Comparison of ENCODE assay signal across 1 cellular context in the genomic region with DNA sequence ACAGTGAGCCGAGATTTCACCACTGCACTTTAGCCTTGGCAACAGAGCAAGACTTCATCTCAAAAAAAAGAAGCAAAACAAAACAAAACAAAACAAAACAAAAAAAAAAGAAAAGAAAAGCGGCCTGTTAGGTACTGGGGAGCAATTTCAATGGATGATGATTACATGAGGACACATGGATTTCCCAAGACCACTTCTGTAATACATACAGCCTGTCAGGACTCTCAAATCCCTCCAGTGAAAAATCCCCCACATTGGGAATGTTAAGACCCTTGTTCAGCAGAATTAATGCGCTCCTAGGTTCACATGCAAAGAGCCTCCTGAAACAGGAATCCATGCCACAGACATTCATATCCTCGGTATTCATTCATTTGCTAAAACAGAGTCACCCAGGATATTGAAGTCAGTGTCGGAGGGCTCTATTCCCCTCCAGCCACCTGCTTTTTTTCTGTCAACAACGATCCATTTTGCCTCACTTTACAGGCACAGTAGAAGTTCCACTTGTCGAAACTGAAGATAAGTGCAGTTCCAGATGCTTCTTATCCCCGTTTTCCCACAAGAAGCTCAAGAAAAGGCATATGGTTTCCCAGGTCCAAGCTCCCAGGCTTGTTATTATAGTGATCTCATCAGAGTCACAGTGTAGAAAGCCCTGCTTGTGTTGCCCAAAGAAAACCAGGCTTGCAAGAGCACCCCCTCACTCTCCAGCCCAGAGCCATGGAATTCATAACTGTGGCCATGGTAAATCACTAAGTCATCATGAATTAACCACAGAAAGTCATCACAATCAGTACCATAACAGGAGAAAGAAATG.
TF ChIP-seq lines count a peak whose summit lies in the region.

No MANE protein-coding gene starts in this region.

TF ChIP-seq in GM23338, 12 proteins besides CTCF, POLR2A, EP300 and RAD21 (continued from another document):
- TF ChIP-seq, protein P1, sequence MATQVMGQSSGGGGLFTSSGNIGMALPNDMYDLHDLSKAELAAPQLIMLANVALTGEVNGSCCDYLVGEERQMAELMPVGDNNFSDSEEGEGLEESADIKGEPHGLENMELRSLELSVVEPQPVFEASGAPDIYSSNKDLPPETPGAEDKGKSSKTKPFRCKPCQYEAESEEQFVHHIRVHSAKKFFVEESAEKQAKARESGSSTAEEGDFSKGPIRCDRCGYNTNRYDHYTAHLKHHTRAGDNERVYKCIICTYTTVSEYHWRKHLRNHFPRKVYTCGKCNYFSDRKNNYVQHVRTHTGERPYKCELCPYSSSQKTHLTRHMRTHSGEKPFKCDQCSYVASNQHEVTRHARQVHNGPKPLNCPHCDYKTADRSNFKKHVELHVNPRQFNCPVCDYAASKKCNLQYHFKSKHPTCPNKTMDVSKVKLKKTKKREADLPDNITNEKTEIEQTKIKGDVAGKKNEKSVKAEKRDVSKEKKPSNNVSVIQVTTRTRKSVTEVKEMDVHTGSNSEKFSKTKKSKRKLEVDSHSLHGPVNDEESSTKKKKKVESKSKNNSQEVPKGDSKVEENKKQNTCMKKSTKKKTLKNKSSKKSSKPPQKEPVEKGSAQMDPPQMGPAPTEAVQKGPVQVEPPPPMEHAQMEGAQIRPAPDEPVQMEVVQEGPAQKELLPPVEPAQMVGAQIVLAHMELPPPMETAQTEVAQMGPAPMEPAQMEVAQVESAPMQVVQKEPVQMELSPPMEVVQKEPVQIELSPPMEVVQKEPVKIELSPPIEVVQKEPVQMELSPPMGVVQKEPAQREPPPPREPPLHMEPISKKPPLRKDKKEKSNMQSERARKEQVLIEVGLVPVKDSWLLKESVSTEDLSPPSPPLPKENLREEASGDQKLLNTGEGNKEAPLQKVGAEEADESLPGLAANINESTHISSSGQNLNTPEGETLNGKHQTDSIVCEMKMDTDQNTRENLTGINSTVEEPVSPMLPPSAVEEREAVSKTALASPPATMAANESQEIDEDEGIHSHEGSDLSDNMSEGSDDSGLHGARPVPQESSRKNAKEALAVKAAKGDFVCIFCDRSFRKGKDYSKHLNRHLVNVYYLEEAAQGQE (IDR thresholded peaks at IDR 0.05; ENCODE audit: unreplicated experiment) = no peak
